ENCODE assay signal across 8 cellular contexts in genomic region chr1:24929091-24929875, GRCh38. TPM values are rescaled to one million over a fixed set of nuclear protein-coding genes. Genes with fewer than 3 reads are reported as not detected.
DNase-seq lines count a peak whose midpoint lies in the region; ATAC-seq and TF ChIP-seq lines count a peak whose summit lies in the region.

No MANE protein-coding gene starts in this region.

- CTCF ChIA-PET in naive thymus-derived CD4-positive, alpha-beta T cell (lab: Charles Lee) = interaction anchor here (1.3 to 14.1 kb wide), 4 partner anchors 13 to 106 kb away, joined by 3 to 135 read pairs (median 5); no protein-coding TSS in a partner anchor

- H3K4me1 Mint-ChIP-seq in central memory CD8-positive, alpha-beta T cell = peaks cover 46% of the 10 kb centered on the region
- peaks cover 24 to 68% (median 58%) of the 10 kb centered on the region in 7 donors for H3K4me1 Mint-ChIP-seq in naive thymus-derived CD4-positive, alpha-beta T cell
- H3K4me1 Mint-ChIP-seq in progenitor cell of endocrine pancreas (ENCODE audit: low read depth) = no peaks in the 10 kb centered on the region

- H3K36me3 Mint-ChIP-seq in central memory CD8-positive, alpha-beta T cell (ENCODE audit: insufficient read depth) = peaks cover 73% of the 10 kb centered on the region
- H3K36me3 Mint-ChIP-seq in naive thymus-derived CD4-positive, alpha-beta T cell = peaks cover 0 to 31% (median 12%) of the 10 kb centered on the region in 5 donors
- H3K36me3 Mint-ChIP-seq in progenitor cell of endocrine pancreas (ENCODE audit: insufficient read depth) = no peaks in the 10 kb centered on the region

- peak; percentile 19 for ATAC-seq in HG03139 (IDR thresholded peaks at IDR 0.05; ENCODE audit: unreplicated experiment)
- ATAC-seq in central memory CD8-positive, alpha-beta T cell (replicated peaks; ENCODE audit: extremely low read depth, poor library complexity, severe bottlenecking) = peak; percentile 23
- ATAC-seq in naive thymus-derived CD4-positive, alpha-beta T cell = peak; percentile 6

- no peak for TF ChIP-seq CTCF in progenitor cell of endocrine pancreas (IDR thresholded peaks at IDR 0.05; ENCODE audit: unreplicated experiment)

- H3K4me3 Mint-ChIP-seq in central memory CD8-positive, alpha-beta T cell = peak overlapping the region; percentile 96
- peak overlapping the region; percentile 85 to 98 (median 96) for H3K4me3 Mint-ChIP-seq in naive thymus-derived CD4-positive, alpha-beta T cell
- no peak overlapping the region for H3K4me3 Mint-ChIP-seq in progenitor cell of endocrine pancreas (ENCODE audit: low read depth)

- peaks cover 4 to 31% (median 5%) of the 10 kb centered on the region in 3 experiments for H3K36me3 ChIP-seq in naive thymus-derived CD4-positive, alpha-beta T cell (ENCODE audit: control insufficient read depth in 2 of 3, insufficient read depth in 3 of 3, low read length in 3 of 3)

- H3K4me1 ChIP-seq in naive thymus-derived CD4-positive, alpha-beta T cell (ENCODE audit: control insufficient read depth in 2 of 2, insufficient read depth in 2 of 2, low read length in 2 of 2) = peaks cover 48 to 55% of the 10 kb centered on the region in 2 donors

- intact Hi-C loops in naive thymus-derived CD4-positive, alpha-beta T cell (cut with micrococcal nuclease) = loop anchor here (5.0 to 10.0 kb wide), 5 partner anchors 276 to 748 kb away; partner anchors contain the start of gene SRRM1 (in 1 of the 2)

- DNase-seq in NCI-H146 (lab: John Stamatoyannopoulos, UW) = peak; percentile 52
- no peak for DNase-seq in NCI-H146 treated with DMSO at 0.1 percent for 48 hours (lab: John Stamatoyannopoulos, UW; ENCODE audit: unreplicated experiment)
- DNase-seq in T-helper 22 cell (ENCODE audit: low read depth) = peak; percentile 57
- DNase-seq in central memory CD8-positive, alpha-beta T cell (ENCODE audit: low spot score in 2 of 2) = peak; percentile 60 to 79
- peak; percentile 51 to 64 (median 60) for DNase-seq in naive thymus-derived CD4-positive, alpha-beta T cell
- no peak for DNase-seq in cerebellar nuclear complex (lab: John Stamatoyannopoulos, UW)
- no peak for DNase-seq in progenitor cell of endocrine pancreas (ENCODE audit: low spot score, unreplicated experiment)

- POLR2A ChIA-PET in naive thymus-derived CD4-positive, alpha-beta T cell (lab: Charles Lee) = interaction anchor here (0.8 to 5.1 kb wide), 23 partner anchors 11 to 318 kb away, joined by 3 to 26 read pairs (median 5); partner anchors contain the start of gene RSRP1

- H3K9me3 ChIP-seq in naive thymus-derived CD4-positive, alpha-beta T cell (ENCODE audit: control insufficient read depth in 2 of 3, low read length in 3 of 3) = no peaks in the 10 kb centered on the region

- no peaks in the 10 kb centered on the region for H3K9me3 Mint-ChIP-seq in central memory CD8-positive, alpha-beta T cell
- peaks cover 0 to 2% (median 0%) of the 10 kb centered on the region in 11 donors for H3K9me3 Mint-ChIP-seq in naive thymus-derived CD4-positive, alpha-beta T cell
- no peaks in the 10 kb centered on the region for H3K9me3 Mint-ChIP-seq in progenitor cell of endocrine pancreas (ENCODE audit: low read depth)

- H3K27me3 ChIP-seq in naive thymus-derived CD4-positive, alpha-beta T cell (ENCODE audit: control insufficient read depth in 2 of 2, insufficient read depth in 2 of 2, low read length in 2 of 2) = no peaks in the 10 kb centered on the region

- peak overlapping the region; percentile 96 for H3K27ac ChIP-seq in naive thymus-derived CD4-positive, alpha-beta T cell (ENCODE audit: low read depth, low read length)

- peak overlapping the region; percentile 100 for H3K27ac Mint-ChIP-seq in central memory CD8-positive, alpha-beta T cell (ENCODE audit: low read depth)
- peak overlapping the region; percentile 71 to 98 (median 97) for H3K27ac Mint-ChIP-seq in naive thymus-derived CD4-positive, alpha-beta T cell
- no peak overlapping the region for H3K27ac Mint-ChIP-seq in progenitor cell of endocrine pancreas

- H3K27me3 Mint-ChIP-seq in central memory CD8-positive, alpha-beta T cell = no peaks in the 10 kb centered on the region
- no peaks in the 10 kb centered on the region for H3K27me3 Mint-ChIP-seq in naive thymus-derived CD4-positive, alpha-beta T cell
- H3K27me3 Mint-ChIP-seq in progenitor cell of endocrine pancreas = peaks cover 84% of the 10 kb centered on the region

- H3K4me3 ChIP-seq in naive thymus-derived CD4-positive, alpha-beta T cell (ENCODE audit: low read length) = peak overlapping the region; percentile 91

RNA-seq across cellular contexts. Expression of gene RUNX3, which starts 0.8 kb away (rescaled TPM):
- 100 to 1,000 TPM in 2 of 5 experiments, 10 to 100 TPM in 3; 71.4 to 135 (median 96.9) TPM for total RNA-seq in naive thymus-derived CD4-positive, alpha-beta T cell
- polyA plus RNA-seq in naive thymus-derived CD4-positive, alpha-beta T cell = 10 to 100 TPM; 14.2 to 25.8 TPM
- 0.07 TPM in 1 of 2 replicates, not detected in the other for total RNA-seq in progenitor cell of endocrine pancreas

Comparison
In these comparisons a context has a peak if more than half of its experiments do, and no peak if none do; other contexts are left out.
1. DNase-seq: peak in NCI-H146 (single experiment), T-helper 22 cell (single experiment), central memory CD8-positive, alpha-beta T cell (2 of 2) and naive thymus-derived CD4-positive, alpha-beta T cell (9 of 9); none in NCI-H146 treated with DMSO at 0.1 percent for 48 hours (single experiment), cerebellar nuclear complex (0 of 2) and progenitor cell of endocrine pancreas (single experiment).
2. RNA of gene RUNX3, which starts 0.8 kb away (total RNA-seq): 71.4 to 135 TPM in naive thymus-derived CD4-positive, alpha-beta T cell; 0.07 TPM in progenitor cell of endocrine pancreas; every median in the first group is over 10 times any median in the second.
3. Peak in every context shown above with its lines, with median percentiles within 50 percentile points of each other: ATAC-seq.